In the genomic region with DNA sequence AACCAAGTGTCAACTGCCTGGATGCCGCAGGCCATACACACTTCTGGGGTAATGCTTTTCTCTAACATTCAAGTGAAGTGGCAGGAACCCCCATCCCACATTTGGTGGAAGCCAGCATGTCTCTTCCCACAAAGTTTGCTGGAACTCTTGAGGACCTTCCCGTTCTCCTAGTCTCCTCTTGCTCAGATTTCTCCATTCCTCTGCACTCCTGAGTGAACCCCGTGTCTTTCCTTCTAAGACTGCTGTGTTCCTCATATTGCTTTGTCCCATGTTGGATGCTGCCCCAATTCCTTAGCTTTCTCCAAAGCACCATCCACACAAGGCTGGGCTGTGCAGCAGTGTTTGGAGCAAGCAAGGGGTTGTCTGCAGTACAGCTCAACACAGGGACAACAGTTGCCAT, we compare ENCODE assay signal across 5 cellular contexts.
"Had no signal": no experiment of that assay in that cellular context is flagged by ENCODE, and none has a peak within 500 bp of the region (broad histone marks: within the 10 kb centered on the region; RNA-seq: fewer than 3 reads in every experiment).

No MANE protein-coding gene starts in this region.

- H3K9ac ChIP-seq: GM23248 had no signal

- DNase-seq: GM23248, H9, HCEC 1CT, IMR-90 had no signal

- H3K4me3 ChIP-seq: GM23248, K562 had no signal

- H3K27ac ChIP-seq: GM23248 had no signal

- H3K4me3 Mint-ChIP-seq: H9 had no signal

- ATAC-seq: K562 had no signal

- H3K27ac Mint-ChIP-seq: H9 had no signal
